ENCODE assay signal across 1 cellular context in the genomic region with DNA sequence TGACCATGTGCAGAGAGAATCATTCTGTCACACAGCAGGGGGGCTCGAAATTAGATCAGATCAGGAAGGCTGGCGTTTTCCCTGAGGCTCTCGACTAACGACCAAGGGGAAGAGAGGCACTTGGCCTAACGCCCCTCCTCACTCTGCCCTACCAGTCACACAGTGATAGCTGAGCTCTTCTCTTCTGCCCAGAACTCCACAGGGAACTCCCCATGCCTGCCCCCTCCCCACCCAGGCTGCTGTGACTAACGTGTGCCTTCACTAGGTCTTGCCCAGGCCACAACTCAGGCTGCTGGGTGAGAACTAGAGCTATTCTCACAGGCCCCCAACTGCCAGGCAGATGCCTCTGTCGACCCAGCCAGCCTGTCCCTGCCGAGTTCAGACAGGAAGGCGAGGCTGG.
TF ChIP-seq lines count a peak whose summit lies in the region.

No MANE protein-coding gene starts in this region.

TF ChIP-seq in HEK293, 187 proteins besides CTCF, POLR2A, EP300 and RAD21 (continued from another document):
- TF ChIP-seq, protein P1, sequence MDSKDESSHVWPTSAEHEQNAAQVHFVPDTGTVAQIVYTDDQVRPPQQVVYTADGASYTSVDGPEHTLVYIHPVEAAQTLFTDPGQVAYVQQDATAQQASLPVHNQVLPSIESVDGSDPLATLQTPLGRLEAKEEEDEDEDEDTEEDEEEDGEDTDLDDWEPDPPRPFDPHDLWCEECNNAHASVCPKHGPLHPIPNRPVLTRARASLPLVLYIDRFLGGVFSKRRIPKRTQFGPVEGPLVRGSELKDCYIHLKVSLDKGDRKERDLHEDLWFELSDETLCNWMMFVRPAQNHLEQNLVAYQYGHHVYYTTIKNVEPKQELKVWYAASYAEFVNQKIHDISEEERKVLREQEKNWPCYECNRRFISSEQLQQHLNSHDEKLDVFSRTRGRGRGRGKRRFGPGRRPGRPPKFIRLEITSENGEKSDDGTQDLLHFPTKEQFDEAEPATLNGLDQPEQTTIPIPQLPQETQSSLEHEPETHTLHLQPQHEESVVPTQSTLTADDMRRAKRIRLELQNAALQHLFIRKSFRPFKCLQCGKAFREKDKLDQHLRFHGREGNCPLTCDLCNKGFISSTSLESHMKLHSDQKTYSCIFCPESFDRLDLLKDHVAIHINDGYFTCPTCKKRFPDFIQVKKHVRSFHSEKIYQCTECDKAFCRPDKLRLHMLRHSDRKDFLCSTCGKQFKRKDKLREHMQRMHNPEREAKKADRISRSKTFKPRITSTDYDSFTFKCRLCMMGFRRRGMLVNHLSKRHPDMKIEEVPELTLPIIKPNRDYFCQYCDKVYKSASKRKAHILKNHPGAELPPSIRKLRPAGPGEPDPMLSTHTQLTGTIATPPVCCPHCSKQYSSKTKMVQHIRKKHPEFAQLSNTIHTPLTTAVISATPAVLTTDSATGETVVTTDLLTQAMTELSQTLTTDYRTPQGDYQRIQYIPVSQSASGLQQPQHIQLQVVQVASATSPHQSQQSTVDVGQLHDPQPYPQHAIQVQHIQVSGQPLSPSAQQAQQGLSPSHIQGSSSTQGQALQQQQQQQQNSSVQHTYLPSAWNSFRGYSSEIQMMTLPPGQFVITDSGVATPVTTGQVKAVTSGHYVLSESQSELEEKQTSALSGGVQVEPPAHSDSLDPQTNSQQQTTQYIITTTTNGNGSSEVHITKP (tag by site-specific recombination; IDR thresholded peaks at IDR 0.05): no peak
- TF ChIP-seq GLIS1 (tag by site-specific recombination; IDR thresholded peaks at IDR 0.05): peak; percentile 54; the same call in 1 of the 2 replicates
- TF ChIP-seq ZBTB17 (tag by site-specific recombination; IDR thresholded peaks at IDR 0.05): peak; percentile 75
- 0 out of 2 replicates have a peak, but pooled peaks have one; percentile 24 for TF ChIP-seq KLF16 (tag by site-specific recombination; IDR thresholded peaks at IDR 0.05)
- no peak for TF ChIP-seq BCL11B (tag by site-specific recombination; IDR thresholded peaks at IDR 0.05; ENCODE audit: low read depth)
- no peak for TF ChIP-seq ZNF146 (tag by site-specific recombination; IDR thresholded peaks at IDR 0.05)
- TF ChIP-seq, protein P2, sequence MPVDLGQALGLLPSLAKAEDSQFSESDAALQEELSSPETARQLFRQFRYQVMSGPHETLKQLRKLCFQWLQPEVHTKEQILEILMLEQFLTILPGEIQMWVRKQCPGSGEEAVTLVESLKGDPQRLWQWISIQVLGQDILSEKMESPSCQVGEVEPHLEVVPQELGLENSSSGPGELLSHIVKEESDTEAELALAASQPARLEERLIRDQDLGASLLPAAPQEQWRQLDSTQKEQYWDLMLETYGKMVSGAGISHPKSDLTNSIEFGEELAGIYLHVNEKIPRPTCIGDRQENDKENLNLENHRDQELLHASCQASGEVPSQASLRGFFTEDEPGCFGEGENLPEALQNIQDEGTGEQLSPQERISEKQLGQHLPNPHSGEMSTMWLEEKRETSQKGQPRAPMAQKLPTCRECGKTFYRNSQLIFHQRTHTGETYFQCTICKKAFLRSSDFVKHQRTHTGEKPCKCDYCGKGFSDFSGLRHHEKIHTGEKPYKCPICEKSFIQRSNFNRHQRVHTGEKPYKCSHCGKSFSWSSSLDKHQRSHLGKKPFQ (tag by site-specific recombination; IDR thresholded peaks at IDR 0.05): peak; percentile 78; the same call in 1 of the 2 replicates
- no peak for TF ChIP-seq ZNF548 (tag by site-specific recombination; IDR thresholded peaks at IDR 0.05)
- TF ChIP-seq ZIC2 (tag by site-specific recombination; IDR thresholded peaks at IDR 0.05): peak; percentile 92
- TF ChIP-seq ZBTB20 (tag by site-specific recombination; IDR thresholded peaks at IDR 0.05): 0 out of 2 replicates have a peak, but pooled peaks have one; percentile 6
- TF ChIP-seq ZNF416 (tag by site-specific recombination; IDR thresholded peaks at IDR 0.05): no peak
- peak; percentile 47 for TF ChIP-seq GLIS2 (tag by site-specific recombination; IDR thresholded peaks at IDR 0.05)
- no peak for TF ChIP-seq ZNF157 (tag by site-specific recombination; IDR thresholded peaks at IDR 0.05)
- TF ChIP-seq ZBTB8A (tag by site-specific recombination; IDR thresholded peaks at IDR 0.05): peak; percentile 35; the same call in 1 of the 2 replicates
